ENCODE assay signal across 8 cellular contexts in the genomic region with DNA sequence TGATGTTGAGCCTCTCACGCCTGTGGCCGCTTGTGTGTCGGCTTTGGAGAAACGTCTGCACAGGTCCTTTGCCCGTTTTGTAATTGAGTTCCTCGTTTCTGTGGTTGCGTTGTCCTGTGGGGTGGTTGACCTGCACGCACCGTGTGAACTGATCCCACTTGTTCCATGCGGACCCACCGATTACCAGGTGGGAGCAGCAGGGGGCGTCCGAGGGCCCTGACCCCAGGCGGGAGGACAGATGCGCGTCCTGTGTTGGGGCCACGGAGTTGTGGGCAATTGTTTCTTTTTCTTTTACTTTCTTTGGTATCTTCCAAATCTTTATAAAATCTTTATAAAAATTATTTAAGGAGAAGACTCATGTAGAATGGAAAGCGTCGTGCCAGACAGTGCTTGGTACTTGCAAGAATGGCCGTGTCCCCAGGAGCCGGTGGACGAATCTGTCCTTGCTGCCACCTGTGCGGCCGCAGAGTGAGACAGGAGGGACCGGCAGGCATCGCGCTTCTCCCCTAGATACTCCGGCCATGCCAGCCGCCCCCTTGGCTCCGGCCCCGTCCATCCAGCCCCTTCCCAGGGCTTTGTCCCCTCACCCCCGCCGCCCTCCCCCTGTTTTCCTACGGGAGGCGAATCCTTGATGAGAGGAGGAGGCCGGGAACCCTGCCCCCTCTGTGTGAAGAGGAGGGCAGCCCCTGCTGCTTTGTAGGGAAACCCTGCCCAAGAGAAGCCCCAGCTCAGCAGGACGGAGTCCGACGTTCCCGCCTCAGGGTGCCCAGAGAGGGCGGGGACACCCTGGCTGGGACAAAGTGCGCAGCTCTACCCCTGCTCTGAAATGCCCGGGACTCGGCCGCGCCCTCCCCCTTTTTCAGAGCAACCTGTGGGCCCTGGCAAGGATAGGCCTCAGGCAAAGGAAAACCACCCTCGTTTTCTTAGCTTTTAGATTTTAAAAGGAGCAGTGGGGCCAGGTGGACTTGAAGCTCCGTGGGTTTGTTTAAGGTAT. TPM values are rescaled to one million over a fixed set of nuclear protein-coding genes. Genes with fewer than 3 reads are reported as not detected.
DNase-seq lines count a peak whose midpoint lies in the region; FAIRE-seq and TF ChIP-seq lines count a peak whose summit lies in the region.

No MANE protein-coding gene starts in this region.

- no peak for TF ChIP-seq POLR2A in GM12891 (IDR thresholded peaks at IDR 0.05; ENCODE audit: low read depth, low read length)
- no peak for TF ChIP-seq POLR2A in testis (IDR thresholded peaks at IDR 0.05)

- intact Hi-C loops in testis (cut with DNase I; ENCODE audit: low total_unique reads) = no loop called here

- no peaks in the 10 kb centered on the region for H3K27me3 ChIP-seq in WERI-Rb-1 (ENCODE audit: insufficient read depth, low read depth, severe bottlenecking)
- H3K27me3 ChIP-seq in testis = no peaks in the 10 kb centered on the region

- DNase-seq in GM12891 (ENCODE audit: insufficient read length, low spot score) = peak; percentile 70
- DNase-seq in WERI-Rb-1 = peak; percentile 40
- peak; percentile 51 for DNase-seq in cortex of kidney (lab: John Stamatoyannopoulos, UW)
- peak; percentile 53 for DNase-seq in midbrain (lab: John Stamatoyannopoulos, UW)
- peak; percentile 28 for DNase-seq in testis
- DNase-seq in DMS53 treated with DMSO at 0.1 percent for 48 hours (lab: John Stamatoyannopoulos, UW; ENCODE audit: unreplicated experiment) = no peak
- no peak for DNase-seq in SIG-M5 (lab: John Stamatoyannopoulos, UW)
- DNase-seq in germinal center (ENCODE audit: low spot score) = no peak

- H3K4me3 ChIP-seq in WERI-Rb-1 (ENCODE audit: low read depth, low read length) (no peak overlapping the region), testis (no peak overlapping the region)

- H3K9me3 ChIP-seq in WERI-Rb-1 (ENCODE audit: severe bottlenecking) = no peaks in the 10 kb centered on the region
- no peaks in the 10 kb centered on the region for H3K9me3 ChIP-seq in testis

- TF ChIP-seq CTCF in WERI-Rb-1 (IDR thresholded peaks at IDR 0.05; ENCODE audit: low read depth, low read length) = peak; percentile 72
- peak in 2 of 3 experiments; percentile 8 to 33 for TF ChIP-seq CTCF in testis (IDR thresholded peaks at IDR 0.05)

- H3K4me1 ChIP-seq in testis = no peaks in the 10 kb centered on the region

- FAIRE-seq in GM12891 (lab: Jason Lieb, UNC) = no peak

- H3K27ac ChIP-seq in WERI-Rb-1 (no peak overlapping the region), testis (no peak overlapping the region)

- 74 to 78% methylated on average over 45 to 48 of the region's 48 CpGs for WGBS in testis, 2 donors

- no peaks in the 10 kb centered on the region for H3K36me3 ChIP-seq in WERI-Rb-1
- no peaks in the 10 kb centered on the region for H3K36me3 ChIP-seq in testis (ENCODE audit: low read depth, missing control alignments)

TF ChIP-seq in GM12891, 5 proteins besides CTCF, POLR2A, EP300 and RAD21:
- TF ChIP-seq POU2F2 (IDR thresholded peaks at IDR 0.05; ENCODE audit: low read depth, low read length) (no peak), TAF1 (IDR thresholded peaks at IDR 0.05; ENCODE audit: low read depth, low read length) (no peak), POLR2AphosphoS5 (IDR thresholded peaks at IDR 0.05; ENCODE audit: low read depth, low read length) (no peak), SPI1 (IDR thresholded peaks at IDR 0.05; ENCODE audit: low read depth, low read length) (no peak), PAX5 (IDR thresholded peaks at IDR 0.05; ENCODE audit: insufficient read depth, low read length, severe bottlenecking) (no peak)

RNA-seq across cellular contexts. Expression of a gene that starts 41.7 kb away (rescaled TPM):
- polyA plus RNA-seq in GM12891 (2012; ENCODE audit: low read depth, missing spikeins) = 0.82 TPM
- total RNA-seq in testis = 100 to 1,000 TPM in 1 of 2 donors, 10 to 100 TPM in 1; 86.4 to 123 TPM
- polyA plus RNA-seq in testis (ENCODE audit: insufficient read depth, low read depth, low replicate concordance) = 142 TPM

Comparison
In these comparisons a context has a peak if more than half of its experiments do, and no peak if none do; other contexts are left out.
1. DNase-seq: peak in GM12891 (single experiment), WERI-Rb-1 (single experiment), cortex of kidney (single experiment), midbrain (single experiment) and testis (single experiment); none in DMS53 treated with DMSO at 0.1 percent for 48 hours (single experiment), SIG-M5 (single experiment) and germinal center (single experiment).